Comparison of ENCODE assay signal across 26 cellular contexts in the genomic region with DNA sequence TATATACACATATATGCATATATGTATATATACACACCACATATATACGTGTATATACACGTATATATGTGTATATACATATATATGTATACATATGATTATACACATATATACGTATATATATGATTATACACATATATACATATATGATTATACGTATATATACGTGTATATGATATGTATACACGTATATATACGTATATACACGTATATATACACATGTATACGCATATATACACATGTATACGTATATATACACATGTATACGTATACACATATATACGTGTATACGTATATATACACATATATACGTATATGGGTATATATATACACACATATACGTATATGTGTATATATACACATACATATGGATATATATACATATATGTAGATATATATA.
"Had no signal": no experiment of that assay in that cellular context is flagged by ENCODE, and none has a peak within 500 bp of the region (broad histone marks: within the 10 kb centered on the region; RNA-seq: fewer than 3 reads in every experiment).

No MANE protein-coding gene starts in this region.

- H3K4me3 ChIP-seq: neural progenitor cell, ovary, psoas muscle, right lobe of liver, sigmoid colon, stomach, thoracic aorta, thyroid gland, tibial nerve, upper lobe of left lung, vagina had no signal

- H3K4me2 ChIP-seq: neural progenitor cell had no signal

- FAIRE-seq: small intestine had no signal

- H3K36me3 ChIP-seq: neural progenitor cell, ovary, right lobe of liver, sigmoid colon, stomach, thoracic aorta, thyroid gland, tibial nerve, upper lobe of left lung, vagina had no signal

- H3K79me2 ChIP-seq: parathyroid adenoma had no signal

- H3K9ac ChIP-seq: neural progenitor cell, parathyroid adenoma had no signal

- H3K27ac ChIP-seq: neural progenitor cell, ovary, parathyroid adenoma, psoas muscle, right lobe of liver, sigmoid colon, stomach, thoracic aorta, thyroid gland, tibial nerve, upper lobe of left lung, vagina had no signal

- DNase-seq: nephron progenitor cell; occipital lobe; ovary; posterior cingulate gyrus; psoas muscle; right cardiac atrium; right lobe of liver; sigmoid colon; small intestine; stimulated activated CD4-positive, alpha-beta T cell treated with anti-CD3 and anti-CD28 coated beads, Interleukin-15, amount 100 ng/mL, for 24 hours; stimulated activated CD4-positive, alpha-beta T cell treated with anti-CD3 and anti-CD28 coated beads, Interleukin-2, amount 100 ng/mL, for 24 hours; stimulated activated CD4-positive, alpha-beta T cell treated with anti-CD3 and anti-CD28 coated beads, Interleukin-2, amount 100 ng/mL, for 48 hours; stimulated activated CD4-positive, alpha-beta T cell treated with anti-CD3 and anti-CD28 coated beads, Interleukin-4, amount 100 ng/mL, for 24 hours; stimulated activated naive B cell treated with anti-CD40 and anti-IgM and Interleukin-4, amounts not matched to agents 10 μg/mL and 1 μg/mL and 100 μg/mL, for 72 hours; stimulated activated naive CD4-positive, alpha-beta T cell treated with Interleukin-2 at 50 U/mL for 16 hours; stomach; thyroid gland; trophoblast cell; upper lobe of left lung had no signal

- ATAC-seq: natural killer cell treated with Interleukin-12 subunit alpha and Interleukin-12 subunit beta and Interleukin-15 and Interleukin-18, amount 100 ng/mL, for 72 hours; psoas muscle; right cardiac atrium; right lobe of liver; stimulated activated effector memory CD8-positive, alpha-beta T cell treated with anti-CD3 and anti-CD28 coated beads, Interleukin-12 subunit alpha, Interleukin-12 subunit beta, amount 100 ng/mL, for 72 hours; stimulated activated naive B cell treated with anti-CD40 and anti-IgM and Interleukin-4, amounts not matched to agents 10 μg/mL and 1 μg/mL and 100 μg/mL, for 72 hours had no signal

- H3K4me1 ChIP-seq: neural progenitor cell, parathyroid adenoma, psoas muscle, right lobe of liver, sigmoid colon, stomach, thyroid gland, tibial nerve, upper lobe of left lung had no signal

- H3K27me3 ChIP-seq: neural progenitor cell, ovary, right lobe of liver, thyroid gland, upper lobe of left lung, vagina had no signal

- H3K9me3 ChIP-seq: ovary, psoas muscle, right lobe of liver, sigmoid colon, thoracic aorta, thyroid gland had no signal

- H2AFZ ChIP-seq: neural progenitor cell, parathyroid adenoma had no signal
